20 cellular contexts compared by ENCODE assay signal in the genomic region with DNA sequence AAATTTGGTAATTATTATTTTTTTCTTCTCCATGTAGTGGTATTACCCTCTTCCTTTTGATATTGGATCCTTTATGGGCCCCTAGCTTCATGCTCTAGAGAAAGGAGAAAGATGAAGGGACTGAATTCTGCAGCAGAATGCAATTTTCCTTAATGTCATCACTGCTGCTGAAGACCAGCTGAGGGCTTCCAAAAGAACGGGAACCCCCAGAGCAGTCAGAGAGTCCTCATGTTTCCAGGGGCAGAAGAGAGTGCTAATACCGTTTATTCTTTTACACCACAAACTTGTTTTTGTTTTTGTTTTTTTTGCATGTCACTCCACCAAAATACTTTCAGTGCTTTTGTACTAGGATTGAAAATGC. TPM values are rescaled to one million over a fixed set of nuclear protein-coding genes. Genes with fewer than 3 reads are reported as not detected.
DNase-seq lines count a peak whose midpoint lies in the region; ATAC-seq and TF ChIP-seq lines count a peak whose summit lies in the region.
"Had no signal": no experiment of that assay in that cellular context is flagged by ENCODE, and none has a peak within 500 bp of the region (broad histone marks: within the 10 kb centered on the region; RNA-seq: fewer than 3 reads in every experiment).

No MANE protein-coding gene starts in this region.

- CTCF ChIA-PET in activated B cell treated with CpG ODN at 0.5 μM for 24 hours (lab: Charles Lee), result interaction anchor here (0.6 to 2.5 kb wide), 7 partner anchors 12 to 858 kb away, joined by 3 to 19 read pairs (median 5); no protein-coding TSS in a partner anchor

- H3K4me3 Mint-ChIP-seq in HFFc6 (peak overlapping the region; percentile 78), activated B cell treated with CpG ODN at 0.5 μM for 24 hours (peak overlapping the region; percentile 72)

- no peaks in the 10 kb centered on the region for H3F3A ChIP-seq in smooth muscle cell (ENCODE audit: low read depth)

- intact Hi-C loops in activated B cell treated with CpG ODN at 0.5 μM for 24 hours (cut with micrococcal nuclease), result no loop called here

- ATAC-seq in activated B cell treated with CpG ODN at 0.5 μM for 24 hours (ENCODE audit: low read depth), result no peak
- ATAC-seq in GM21423 (IDR thresholded peaks at IDR 0.05; ENCODE audit: unreplicated experiment), result no peak
- ATAC-seq: activated naive CD8-positive, alpha-beta T cell treated with anti-CD3 and anti-CD28 coated beads, Interleukin-2, amount 50 U/mL, for 24 hours had no signal

- peak overlapping the region; percentile 40 for H2AFZ ChIP-seq in smooth muscle cell (ENCODE audit: low read depth)

- H3K4me1 Mint-ChIP-seq in HFFc6 (ENCODE audit: low read depth), result peaks cover 23% of the 10 kb centered on the region
- peaks cover 13% of the 10 kb centered on the region for H3K4me1 Mint-ChIP-seq in activated B cell treated with CpG ODN at 0.5 μM for 24 hours

- no peaks in the 10 kb centered on the region for H3K79me2 ChIP-seq in smooth muscle cell (ENCODE audit: low read depth)

- 25% methylated on average over 2 of the region's 2 CpGs for WGBS in smooth muscle cell (ENCODE audit: low lambda C conversion rate)

- H3K9me3 ChIP-seq in iPS-20b (ENCODE audit: insufficient read depth, low read depth, low read length) (no peaks in the 10 kb centered on the region), smooth muscle cell (replicated peaks; ENCODE audit: low read depth) (no peaks in the 10 kb centered on the region)
- H3K9me3 ChIP-seq: lower lobe of right lung, ovary, right lobe of liver, upper lobe of left lung had no signal

- H3K36me3 Mint-ChIP-seq in HFFc6 (ENCODE audit: low read depth) (no peaks in the 10 kb centered on the region), activated B cell treated with CpG ODN at 0.5 μM for 24 hours (ENCODE audit: low read depth) (peaks cover 3% of the 10 kb centered on the region)

- TF ChIP-seq CTCF in HFFc6 (IDR thresholded peaks at IDR 0.05) (no peak), activated B cell treated with CpG ODN at 0.5 μM for 24 hours (IDR thresholded peaks at IDR 0.05) (no peak), smooth muscle cell (IDR thresholded peaks at IDR 0.05; ENCODE audit: borderline replicate concordance, insufficient read depth, poor library complexity, severe bottlenecking) (no peak)

- H3K27me3 Mint-ChIP-seq in HFFc6 (ENCODE audit: insufficient read depth), result no peaks in the 10 kb centered on the region
- peaks cover 42% of the 10 kb centered on the region for H3K27me3 Mint-ChIP-seq in activated B cell treated with CpG ODN at 0.5 μM for 24 hours

- H3K4me3 ChIP-seq in iPS-20b (ENCODE audit: low read length), result peak overlapping the region; percentile 59; the same call in 1 of the 2 replicates
- H3K4me3 ChIP-seq in smooth muscle cell, result peak overlapping the region; percentile 4

- H3K27me3 ChIP-seq in iPS-20b (ENCODE audit: insufficient read depth, low read length), result peaks cover 6% of the 10 kb centered on the region; the same call in 1 of the 2 replicates
- H3K27me3 ChIP-seq in smooth muscle cell (ENCODE audit: low read depth), result peaks cover 44% of the 10 kb centered on the region
- H3K27me3 ChIP-seq: ovary had no signal

- DNase-seq in HFFc6 (no peak), activated B cell treated with CpG ODN at 0.5 μM for 24 hours (no peak), smooth muscle cell (lab: John Stamatoyannopoulos, UW; ENCODE audit: unreplicated experiment) (no peak), cortex of kidney (lab: John Stamatoyannopoulos, UW) (no peak)
- DNase-seq in stimulated activated CD4-positive, alpha-beta T cell treated with anti-CD3 and anti-CD28 coated beads, Interleukin-2, amount 100 ng/mL, for 24 hours, result no peak
- no peak for DNase-seq in stimulated activated CD4-positive, alpha-beta T cell treated with anti-CD3 and anti-CD28 coated beads, Interleukin-12 subunit alpha, Interleukin-12 subunit beta, amount 100 ng/mL, for 4 hours
- DNase-seq: activated effector memory CD4-positive, alpha-beta T cell treated with Interleukin-2 at 50 U/mL for 16 hours; activated naive CD8-positive, alpha-beta T cell treated with anti-CD3 and anti-CD28 coated beads, Interleukin-2, amount 50 U/mL, for 24 hours; lower lobe of right lung; NCI-H1105; NCI-H2081 treated with DMSO at 0.1 percent for 48 hours; NCI-H510A; ovary; right lobe of liver; stimulated activated naive CD4-positive, alpha-beta T cell treated with Interleukin-2 at 50 U/mL for 16 hours; upper lobe of left lung had no signal

- H3K9ac ChIP-seq in iPS-20b (ENCODE audit: low read depth, low read length) (peak overlapping the region; percentile 52; the same call in 1 of the 2 replicates), smooth muscle cell (ENCODE audit: low read depth) (no peak overlapping the region)

- H3K9me3 Mint-ChIP-seq in HFFc6 (0 out of 2 replicates have a peak, but pooled peaks cover 3% of the 10 kb centered on the region), activated B cell treated with CpG ODN at 0.5 μM for 24 hours (no peaks in the 10 kb centered on the region)
- H3K9me3 Mint-ChIP-seq: dendritic cell treated with granulocyte-macrophage colony-stimulating factor and Interleukin-4, amounts not matched to agents 40 ng/mL and 50 ng/mL, for 4 days had no signal

- H3K27ac ChIP-seq in iPS-20b (ENCODE audit: low read length), result no peak overlapping the region
- H3K27ac ChIP-seq in smooth muscle cell (ENCODE audit: low read depth), result peak overlapping the region; percentile 22
- H3K27ac ChIP-seq: lower lobe of right lung, ovary, right lobe of liver, upper lobe of left lung had no signal

- H3K36me3 ChIP-seq in iPS-20b (ENCODE audit: insufficient read depth, low read depth, low read length), result no peaks in the 10 kb centered on the region
- H3K36me3 ChIP-seq in smooth muscle cell (ENCODE audit: low read depth), result no peaks in the 10 kb centered on the region
- H3K36me3 ChIP-seq: lower lobe of right lung, ovary, right lobe of liver, upper lobe of left lung had no signal

- POLR2A ChIA-PET in activated B cell treated with CpG ODN at 0.5 μM for 24 hours (lab: Charles Lee), result no interaction called here

- no peaks in the 10 kb centered on the region for H4K20me1 ChIP-seq in smooth muscle cell (ENCODE audit: low read depth)

- H3K4me2 ChIP-seq in smooth muscle cell, result peak overlapping the region; percentile 70

- peaks cover 5% of the 10 kb centered on the region; the same call in 1 of the 2 replicates for H3K4me1 ChIP-seq in iPS-20b (ENCODE audit: insufficient read depth, low read length)
- H3K4me1 ChIP-seq in smooth muscle cell (ENCODE audit: low read depth), result no peaks in the 10 kb centered on the region

- H3K27ac Mint-ChIP-seq in HFFc6 (peak overlapping the region; percentile 76), activated B cell treated with CpG ODN at 0.5 μM for 24 hours (no peak overlapping the region)
- H3K27ac Mint-ChIP-seq: activated CD4-positive, alpha-beta T cell treated with anti-CD3 and anti-CD28 coated beads, Interleukin-2, amount 10 ng/mL, durations not matched to agents 7 days and 5 days; activated naive CD8-positive, alpha-beta T cell treated with anti-CD3 and anti-CD28 coated beads, Interleukin-2, amount 50 U/mL, for 24 hours; dendritic cell treated with granulocyte-macrophage colony-stimulating factor and Interleukin-4, amounts not matched to agents 40 ng/mL and 50 ng/mL, for 4 days had no signal

RNA-seq across cellular contexts. Expression of a gene that starts 21.1 kb away (rescaled TPM):
- total RNA-seq in HFFc6 (2021; fragmentation: NEBNext Ultra II Directional; extraction: Animal tissue kit (Norgen Biotek cat#: 25700)), result 10 to 100 TPM in 3 of 6 experiments, 1 to 10 TPM in 3; 5.3 to 12.2 (median 10.0) TPM
- 0.09 and 0.15 TPM in 2 replicates for total RNA-seq in activated B cell treated with CpG ODN at 0.5 μM for 24 hours
- 3.5 and 7.4 TPM in 2 replicates for total RNA-seq in smooth muscle cell
- polyA plus RNA-seq in smooth muscle cell, result 2.1 and 2.7 TPM in 2 replicates
- total RNA-seq: activated CD4-positive, alpha-beta T cell treated with anti-CD3 and anti-CD28 coated beads, Interleukin-2, amount 10 ng/mL, durations not matched to agents 7 days and 5 days had no signal
